7 cellular contexts compared by ENCODE assay signal in the genomic region with DNA sequence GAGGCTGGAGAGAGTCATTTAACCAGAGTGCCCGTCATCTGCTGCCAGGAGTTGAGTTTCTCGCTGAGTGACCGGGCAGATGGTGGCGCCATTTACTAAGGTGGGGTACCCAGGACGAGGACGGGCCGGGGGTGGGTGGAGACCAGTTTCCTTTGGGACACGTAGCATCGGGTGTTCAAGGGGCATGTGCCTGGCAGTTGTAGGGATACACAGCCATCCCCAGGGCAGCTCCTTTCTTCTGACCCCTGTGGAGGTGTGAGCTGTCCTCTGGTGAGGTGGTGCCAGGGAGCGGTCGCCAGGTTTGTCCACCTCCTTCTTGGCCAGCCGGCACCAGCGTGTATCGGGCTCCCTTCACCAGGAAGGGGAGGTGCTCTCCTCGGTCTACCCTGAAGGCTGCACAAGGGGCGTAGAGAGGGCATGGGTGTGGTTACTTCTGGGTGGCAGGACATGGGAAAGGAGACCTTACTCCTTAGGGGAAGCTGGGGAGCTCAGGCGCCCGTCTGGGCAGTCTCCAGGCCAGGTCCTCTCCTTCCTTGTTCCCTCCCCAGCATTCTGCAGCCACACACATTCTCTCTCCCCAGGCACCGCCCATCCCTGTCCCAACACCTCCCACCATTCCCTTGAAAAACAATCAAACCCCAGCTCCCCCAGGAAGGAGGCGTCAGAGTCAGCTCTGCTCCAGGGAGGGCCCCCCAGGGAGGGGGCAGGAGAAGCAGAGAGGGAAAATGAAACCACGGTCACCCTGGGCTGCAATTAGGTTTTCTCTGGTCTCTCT.
A peak's percentile ranks its signal among the peaks of the same experiment; 100 is the strongest.
DNase-seq lines count a peak whose midpoint lies in the region; ATAC-seq and TF ChIP-seq lines count a peak whose summit lies in the region.

No MANE protein-coding gene starts in this region.

- H3K4me3 ChIP-seq in GM12865 (ENCODE audit: low read depth, low read length) (peak overlapping the region; percentile 69), coronary artery (peak overlapping the region; percentile 71)

- DNase-seq in GM12865 (ENCODE audit: low read depth) (peak; percentile 83), NCI-H2029 (lab: John Stamatoyannopoulos, UW) (peak; percentile 65), coronary artery (ENCODE audit: low spot score) (peak; percentile 88), kidney tubule cell (ENCODE audit: low spot score) (peak; percentile 98)
- DNase-seq in activated CD4-positive, alpha-beta T cell treated with anti-CD3 and anti-CD28 coated beads for 24 hours (ENCODE audit: low read depth in 2 of 2): peak; percentile 34 to 50
- peak; percentile 59 for DNase-seq in stimulated activated CD4-positive, alpha-beta T cell treated with anti-CD3 and anti-CD28 coated beads, Interleukin-1b, Interleukin-23, amount 100 ng/mL, for 48 hours

- ATAC-seq in HG03135 (IDR thresholded peaks at IDR 0.05; ENCODE audit: unreplicated experiment): no peak

- H3K27ac ChIP-seq in coronary artery: peak overlapping the region; percentile 74 to 83

- peak; percentile 59 for TF ChIP-seq CTCF in GM12865 (IDR thresholded peaks at IDR 0.05; ENCODE audit: insufficient read depth, low read depth, low read length, missing control alignments)
- TF ChIP-seq CTCF in coronary artery (IDR thresholded peaks at IDR 0.05): peak; percentile 45

Comparison
In these comparisons a context has a peak if more than half of its experiments do, and no peak if none do; other contexts are left out.
1. DNase-seq: peak in every context shown above with its lines; median percentile 98 in kidney tubule cell; 88 in coronary artery; 83 in GM12865; 65 in NCI-H2029; 59 in stimulated activated CD4-positive, alpha-beta T cell treated with anti-CD3 and anti-CD28 coated beads, Interleukin-1b, Interleukin-23, amount 100 ng/mL, for 48 hours; 42 in activated CD4-positive, alpha-beta T cell treated with anti-CD3 and anti-CD28 coated beads for 24 hours.